Comparison of ENCODE assay signal across 23 cellular contexts in the genomic region with DNA sequence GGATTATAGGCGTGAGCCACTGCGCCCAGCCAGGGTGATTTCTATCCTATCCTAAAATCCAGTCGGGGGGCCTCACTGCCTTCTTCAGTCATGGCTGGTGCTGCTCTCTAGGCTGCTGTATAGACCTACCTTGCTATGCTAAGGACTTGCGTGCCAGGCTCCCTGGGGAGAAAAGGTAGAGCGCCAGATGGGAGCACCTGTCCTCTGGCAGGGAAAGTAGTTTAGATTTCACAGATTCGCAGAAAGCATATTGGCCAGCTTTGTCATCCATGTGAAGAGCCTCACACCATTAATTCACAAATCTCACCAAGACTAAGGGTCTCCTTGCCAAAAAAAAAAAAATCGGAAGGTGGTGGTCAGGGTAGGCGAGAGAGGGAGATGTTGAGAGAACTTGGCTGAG.
A peak's percentile ranks its signal among the peaks of the same experiment; 100 is the strongest.
DNase-seq lines count a peak whose midpoint lies in the region; ATAC-seq lines count a peak whose summit lies in the region.
"Had no signal": no experiment of that assay in that cellular context is flagged by ENCODE, and none has a peak within 500 bp of the region (broad histone marks: within the 10 kb centered on the region; RNA-seq: fewer than 3 reads in every experiment).

No MANE protein-coding gene starts in this region.

- peak; percentile 3 for DNase-seq in NCI-H146 (lab: John Stamatoyannopoulos, UW)
- DNase-seq in NCI-H146 treated with DMSO at 0.1 percent for 48 hours (lab: John Stamatoyannopoulos, UW; ENCODE audit: unreplicated experiment), result no peak
- peak; percentile 71 for DNase-seq in G401 (ENCODE audit: low spot score)
- peak; percentile 7 for DNase-seq in NCI-H69 (lab: John Stamatoyannopoulos, UW)
- DNase-seq in cerebellum (ENCODE audit: low spot score), result peak; percentile 53
- no peak for DNase-seq in activated gamma-delta T cell (lab: John Stamatoyannopoulos, UW)
- no peak for DNase-seq in NCI-H526 treated with DMSO at 0.1 percent for 48 hours (lab: John Stamatoyannopoulos, UW)
- DNase-seq: Caco-2; CD8-positive, alpha-beta T cell; GDM1; GOT3; HFFc6; NCI-H1048; NCI-H1417; NCI-H187; NCI-H446 treated with DMSO at 0.1 percent for 48 hours; NCI-H748 treated with DMSO at 0.1 percent for 48 hours; NK-92 treated with Interleukin-12 subunit alpha and Interleukin-12 subunit beta, amount 100 ng/mL, for 24 hours; PC-3; SK-N-SH; SW 1271 had no signal

- in situ Hi-C loops in G401 (cut with HindIII; ENCODE audit: low sequenced_read_pairs), result no loop called here

- no peak for ATAC-seq in GM18511 (IDR thresholded peaks at IDR 0.05; ENCODE audit: unreplicated experiment)
- ATAC-seq: CD8-positive, alpha-beta T cell; GM12878; PC-3 had no signal

Comparison
In these comparisons a context has a peak if more than half of its experiments do, and no peak if none do; other contexts are left out.
1. DNase-seq: peak in NCI-H146 (single experiment), G401 (single experiment), NCI-H69 (single experiment) and cerebellum (single experiment); none in NCI-H146 treated with DMSO at 0.1 percent for 48 hours (single experiment), activated gamma-delta T cell (single experiment) and NCI-H526 treated with DMSO at 0.1 percent for 48 hours (single experiment).